Comparison of ENCODE assay signal across 9 cellular contexts in genomic region chr5:43227655-43228054, GRCh38. TPM values are rescaled to one million over a fixed set of nuclear protein-coding genes. Genes with fewer than 3 reads are reported as not detected.
DNase-seq lines count a peak whose midpoint lies in the region; ATAC-seq, FAIRE-seq and TF ChIP-seq lines count a peak whose summit lies in the region.
"Had no signal": no experiment of that assay in that cellular context is flagged by ENCODE, and none has a peak within 500 bp of the region (broad histone marks: within the 10 kb centered on the region; RNA-seq: fewer than 3 reads in every experiment).

No MANE protein-coding gene starts in this region.

- peaks cover 0 to 2% of the 10 kb centered on the region in 2 donors for H3K27me3 Mint-ChIP-seq in CD4-positive, alpha-beta memory T cell
- H3K27me3 Mint-ChIP-seq: naive B cell had no signal

- no peak for TF ChIP-seq EP300 in gastroesophageal sphincter (IDR thresholded peaks at IDR 0.05)

- H3K4me3 Mint-ChIP-seq in CD4-positive, alpha-beta memory T cell, result no peak overlapping the region
- H3K4me3 Mint-ChIP-seq: naive B cell had no signal

- no peak overlapping the region for H3K27ac Mint-ChIP-seq in CD4-positive, alpha-beta memory T cell
- H3K27ac Mint-ChIP-seq: naive B cell had no signal

- no peaks in the 10 kb centered on the region for H3K4me1 ChIP-seq in Panc1 (ENCODE audit: control insufficient read depth, insufficient read depth, low read length)
- no peaks in the 10 kb centered on the region for H3K4me1 ChIP-seq in gastroesophageal sphincter
- no peaks in the 10 kb centered on the region for H3K4me1 ChIP-seq in CD4-positive, alpha-beta memory T cell (ENCODE audit: insufficient read depth, low read length)

- 43 to 71% methylated on average over 1 of the region's 1 CpG for WGBS in gastroesophageal sphincter (ENCODE audit: low coverage in 1 of 2), 2 donors

- peak; percentile 96 for FAIRE-seq in A204.1 (lab: Jason Lieb, UNC)

- H3K4me1 Mint-ChIP-seq in CD4-positive, alpha-beta memory T cell, result no peaks in the 10 kb centered on the region
- H3K4me1 Mint-ChIP-seq: naive B cell had no signal

- intact Hi-C loops in Panc1 (cut with micrococcal nuclease; ENCODE audit: unreplicated experiment), result loop anchor here (5.0 kb wide), 1 partner anchor 80 kb away; no protein-coding TSS in a partner anchor
- intact Hi-C loops in CD4-positive, alpha-beta memory T cell (cut with micrococcal nuclease), result no loop called here

- in situ Hi-C loops in Panc1 (cut with HindIII; ENCODE audit: low pct_unique_long_range_greater_than_20kb, low sequenced_read_pairs), result no loop called here

- H3K36me3 ChIP-seq in Panc1 (ENCODE audit: control insufficient read depth, insufficient read depth, low read length) (no peaks in the 10 kb centered on the region), gastroesophageal sphincter (no peaks in the 10 kb centered on the region)
- H3K36me3 ChIP-seq in CD4-positive, alpha-beta memory T cell (ENCODE audit: insufficient read depth, low read length), result no peaks in the 10 kb centered on the region

- BruUV-seq in Panc1 (replicated peaks; lab: Mats Ljungman, UMichigan), result no TSS peak

- H3K9me3 ChIP-seq in Panc1 (ENCODE audit: control insufficient read depth, insufficient read depth, low read depth, low read length) (no peaks in the 10 kb centered on the region), gastroesophageal sphincter (no peaks in the 10 kb centered on the region)
- no peaks in the 10 kb centered on the region for H3K9me3 ChIP-seq in CD4-positive, alpha-beta memory T cell (ENCODE audit: control insufficient read depth in 1 of 2, low read length in 2 of 2)

- POLR2A ChIA-PET in Panc1 (lab: Charles Lee), result no interaction called here
- POLR2A ChIA-PET in CD4-positive, alpha-beta memory T cell (lab: Charles Lee; ENCODE audit: partially characterized antibody), result no interaction called here

- TF ChIP-seq POLR2A in gastroesophageal sphincter (IDR thresholded peaks at IDR 0.05), result no peak

- ATAC-seq in Panc1 (no peak; the same call in 1 of the 2 replicates), gastroesophageal sphincter (no peak), HG02981 (IDR thresholded peaks at IDR 0.05; ENCODE audit: unreplicated experiment) (no peak)

- H3K27me3 ChIP-seq in Panc1 (ENCODE audit: control insufficient read depth, insufficient read depth, low read length) (no peaks in the 10 kb centered on the region), gastroesophageal sphincter (no peaks in the 10 kb centered on the region)
- H3K27me3 ChIP-seq in CD4-positive, alpha-beta memory T cell (ENCODE audit: insufficient read depth, low read length), result no peaks in the 10 kb centered on the region

- H3K4me3 ChIP-seq in Panc1 (ENCODE audit: low read depth in 2 of 2, low read length in 2 of 2) (no peak overlapping the region), gastroesophageal sphincter (no peak overlapping the region)
- no peak overlapping the region for H3K4me3 ChIP-seq in CD4-positive, alpha-beta memory T cell (ENCODE audit: low read length in 2 of 2)

- no peaks in the 10 kb centered on the region for H3K36me3 Mint-ChIP-seq in CD4-positive, alpha-beta memory T cell
- H3K36me3 Mint-ChIP-seq: naive B cell had no signal

- H3K27ac ChIP-seq in Panc1 (ENCODE audit: low read length), result no peak overlapping the region
- H3K27ac ChIP-seq in gastroesophageal sphincter, result no peak overlapping the region
- H3K27ac ChIP-seq in CD4-positive, alpha-beta memory T cell (ENCODE audit: low read depth, low read length), result no peak overlapping the region

- DNase-seq in Panc1 (ENCODE audit: low read depth, low spot score), result no peak
- no peak for DNase-seq in COLO668 (lab: John Stamatoyannopoulos, UW; ENCODE audit: unreplicated experiment)
- DNase-seq in NK-92 treated with Interleukin-12 subunit alpha and Interleukin-12 subunit beta, amount 100 ng/mL, for 24 hours (lab: John Stamatoyannopoulos, UW), result no peak
- no peak for DNase-seq in CD4-positive, alpha-beta memory T cell
- DNase-seq: naive B cell had no signal

- CTCF ChIA-PET in Panc1 (lab: Charles Lee), result interaction anchor here (0.7 kb wide), 1 partner anchor 195 kb away, joined by 6 read pairs; no protein-coding TSS in a partner anchor
- CTCF ChIA-PET in CD4-positive, alpha-beta memory T cell (lab: Charles Lee; ENCODE audit: partially characterized antibody), result interaction anchor here (1.2 kb wide), 1 partner anchor 338 kb away, joined by 4 read pairs; no protein-coding TSS in a partner anchor

- TF ChIP-seq CTCF in GM12872 (IDR thresholded peaks at IDR 0.05; ENCODE audit: insufficient read depth, low read depth, low read length), result peak; percentile 43; the same call in 1 of the 3 replicates
- peak; percentile 68 for TF ChIP-seq CTCF in Panc1 (IDR thresholded peaks at IDR 0.05)
- TF ChIP-seq CTCF in gastroesophageal sphincter (IDR thresholded peaks at IDR 0.05), result peak in 3 of 4 experiments; percentile 11 to 37 (median 15)

- no peaks in the 10 kb centered on the region for H3K9me3 Mint-ChIP-seq in CD4-positive, alpha-beta memory T cell
- H3K9me3 Mint-ChIP-seq: naive B cell had no signal

RNA-seq across cellular contexts. Expression of gene NIM1K, which starts 35.6 kb away (rescaled TPM):
- total RNA-seq in Panc1 (2021; ENCODE audit: unreplicated experiment) (0.59 TPM), gastroesophageal sphincter (1 to 10 TPM in 2 of 4 donors, under 1 TPM in 2; 0.94 to 1.9 (median 1.2) TPM)
- 0.81 TPM for polyA plus RNA-seq in Panc1 (2012; ENCODE audit: insufficient read length)
- total RNA-seq in CD4-positive, alpha-beta memory T cell, result under 1 TPM; 0.26 to 0.28 TPM
- polyA plus RNA-seq in CD4-positive, alpha-beta memory T cell, result under 1 TPM; 0.24 to 0.40 TPM

Comparison
In these comparisons a context has a peak if more than half of its experiments do, and no peak if none do; other contexts are left out.
1. CTCF ChIP-seq: peak in every context shown above with its lines; median percentile 68 in Panc1; 43 in GM12872; 15 in gastroesophageal sphincter.